Comparison of ENCODE assay signal across 17 cellular contexts in genomic region chr2:129299338-129299737, GRCh38.
DNase-seq lines count a peak whose midpoint lies in the region; ATAC-seq and TF ChIP-seq lines count a peak whose summit lies in the region.
"Had no signal": no experiment of that assay in that cellular context is flagged by ENCODE, and none has a peak within 500 bp of the region (broad histone marks: within the 10 kb centered on the region; RNA-seq: fewer than 3 reads in every experiment).

No MANE protein-coding gene starts in this region.

- H3K79me2 ChIP-seq in GM23338 (replicated peaks; ENCODE audit: insufficient read depth), result no peaks in the 10 kb centered on the region

- H3K27ac ChIP-seq in GM23338 (ENCODE audit: low read depth) (no peak overlapping the region), tibial artery (peak overlapping the region; percentile 70 to 79)
- H3K27ac ChIP-seq: 22Rv1; A549; BLaER1 treated with 17β-estradiol and CSF1 and Interleukin-3, amounts not matched to agents 10 nM and 100 nM; C4-2B had no signal

- no peaks in the 10 kb centered on the region; the same call in 2 of the 3 replicates for H3K4me1 Mint-ChIP-seq in GM23338
- no peaks in the 10 kb centered on the region for H3K4me1 Mint-ChIP-seq in stimulated activated effector memory CD8-positive, alpha-beta T cell treated with anti-CD3 and anti-CD28 coated beads, Interleukin-12 subunit alpha, Interleukin-12 subunit beta, amount 100 ng/mL, for 72 hours
- H3K4me1 Mint-ChIP-seq: B cell had no signal

- H3K4me1 ChIP-seq in GM23338 (ENCODE audit: insufficient read depth), result no peaks in the 10 kb centered on the region
- H3K4me1 ChIP-seq in tibial artery, result peaks cover 0 to 61% (median 47%) of the 10 kb centered on the region in 4 donors
- H3K4me1 ChIP-seq: A549, Caco-2 had no signal

- H4K20me1 ChIP-seq in GM23338 (replicated peaks; ENCODE audit: insufficient read depth), result no peaks in the 10 kb centered on the region
- H4K20me1 ChIP-seq: BLaER1 treated with 17β-estradiol and CSF1 and Interleukin-3, amounts not matched to agents 10 nM and 100 nM had no signal

- peaks cover 2% of the 10 kb centered on the region for H3K27me3 Mint-ChIP-seq in GM23338 (ENCODE audit: insufficient read depth, low read depth, poor library complexity)

- H3K27ac Mint-ChIP-seq in GM23338, result no peak overlapping the region
- no peak overlapping the region for H3K27ac Mint-ChIP-seq in stimulated activated effector memory CD8-positive, alpha-beta T cell treated with anti-CD3 and anti-CD28 coated beads, Interleukin-12 subunit alpha, Interleukin-12 subunit beta, amount 100 ng/mL, for 72 hours
- H3K27ac Mint-ChIP-seq: B cell; CD4-positive, alpha-beta T cell; CD8-positive, alpha-beta T cell had no signal

- H2AFZ ChIP-seq in GM23338, result no peak overlapping the region

- ATAC-seq in GM23338 (no peak; the same call in 2 of the 3 replicates), left lobe of liver (no peak), HG02852 (IDR thresholded peaks at IDR 0.05; ENCODE audit: unreplicated experiment) (no peak)
- ATAC-seq in stimulated activated effector memory CD8-positive, alpha-beta T cell treated with anti-CD3 and anti-CD28 coated beads, Interleukin-12 subunit alpha, Interleukin-12 subunit beta, amount 100 ng/mL, for 72 hours, result peak; percentile 17
- ATAC-seq: A549; CD8-positive, alpha-beta T cell had no signal

- no peaks in the 10 kb centered on the region for H3K9me3 ChIP-seq in tibial artery
- H3K9me3 ChIP-seq: A549, Caco-2 had no signal

- no peaks in the 10 kb centered on the region for H3F3A ChIP-seq in GM23338 (replicated peaks; ENCODE audit: low read depth)

- H3K9me2 ChIP-seq in GM23338 (ENCODE audit: insufficient read depth), result no peaks in the 10 kb centered on the region

- H3K4me3 ChIP-seq in GM23338, result no peak overlapping the region
- no peak overlapping the region for H3K4me3 ChIP-seq in tibial artery
- H3K4me3 ChIP-seq: A549; BLaER1 treated with 17β-estradiol and CSF1 and Interleukin-3, amounts not matched to agents 10 nM and 100 nM had no signal

- H3K4me2 ChIP-seq in GM23338, result no peak overlapping the region
- H3K4me2 ChIP-seq: A549; BLaER1 treated with 17β-estradiol and CSF1 and Interleukin-3, amounts not matched to agents 10 nM and 100 nM had no signal

- H3K36me3 ChIP-seq in GM23338 (ENCODE audit: insufficient read depth) (peaks cover 1% of the 10 kb centered on the region; the same call in 1 of the 2 replicates), tibial artery (no peaks in the 10 kb centered on the region)
- H3K36me3 ChIP-seq: BLaER1 treated with 17β-estradiol and CSF1 and Interleukin-3, amounts not matched to agents 10 nM and 100 nM had no signal

- H3K27me3 ChIP-seq in GM23338 (ENCODE audit: insufficient read depth) (no peaks in the 10 kb centered on the region), tibial artery (no peaks in the 10 kb centered on the region)
- H3K27me3 ChIP-seq: BLaER1 treated with 17β-estradiol and CSF1 and Interleukin-3, amounts not matched to agents 10 nM and 100 nM had no signal

- no peak overlapping the region for H3K4me3 Mint-ChIP-seq in GM23338
- no peak overlapping the region for H3K4me3 Mint-ChIP-seq in stimulated activated effector memory CD8-positive, alpha-beta T cell treated with anti-CD3 and anti-CD28 coated beads, Interleukin-12 subunit alpha, Interleukin-12 subunit beta, amount 100 ng/mL, for 72 hours
- H3K4me3 Mint-ChIP-seq: B cell; CD4-positive, alpha-beta T cell; CD8-positive, alpha-beta T cell had no signal

- intact Hi-C loops in tibial artery (cut with DNase I; ENCODE audit: low total_unique reads), result no loop called here

- DNase-seq in GM23338 (ENCODE audit: low spot score), result peak; percentile 4
- DNase-seq in stimulated activated effector memory CD8-positive, alpha-beta T cell treated with anti-CD3 and anti-CD28 coated beads, Interleukin-12 subunit alpha, Interleukin-12 subunit beta, amount 100 ng/mL, for 72 hours (ENCODE audit: low spot score in 2 of 2), result no peak
- no peak for DNase-seq in tibial artery
- DNase-seq in left lobe of liver (ENCODE audit: low spot score), result no peak
- DNase-seq: AML-193; Caco-2; Calu3; CD4-positive, alpha-beta T cell; CD8-positive, alpha-beta T cell; DMS79 treated with DMSO at 0.1 percent for 48 hours; GF-D8 had no signal

- TF ChIP-seq CTCF in GM23338 (conservative IDR thresholded peaks at IDR 0.05; ENCODE audit: low read depth in 2 of 2) (no peak), tibial artery (IDR thresholded peaks at IDR 0.05) (no peak)

- H3K9me3 Mint-ChIP-seq in GM23338, result peaks cover 1% of the 10 kb centered on the region; the same call in 1 of the 3 replicates
- peaks cover 3% of the 10 kb centered on the region for H3K9me3 Mint-ChIP-seq in stimulated activated effector memory CD8-positive, alpha-beta T cell treated with anti-CD3 and anti-CD28 coated beads, Interleukin-12 subunit alpha, Interleukin-12 subunit beta, amount 100 ng/mL, for 72 hours

- H3K36me3 Mint-ChIP-seq in GM23338 (ENCODE audit: low read depth), result no peaks in the 10 kb centered on the region
- H3K36me3 Mint-ChIP-seq in stimulated activated effector memory CD8-positive, alpha-beta T cell treated with anti-CD3 and anti-CD28 coated beads, Interleukin-12 subunit alpha, Interleukin-12 subunit beta, amount 100 ng/mL, for 72 hours, result no peaks in the 10 kb centered on the region
- H3K36me3 Mint-ChIP-seq: CD8-positive, alpha-beta T cell had no signal

TF ChIP-seq in GM23338, 12 proteins besides CTCF, POLR2A, EP300 and RAD21 (continues in another document):
- no peak for TF ChIP-seq POLR2AphosphoS5 (IDR thresholded peaks at IDR 0.05; ENCODE audit: low read depth)
- no peak for TF ChIP-seq REST (IDR thresholded peaks at IDR 0.05; ENCODE audit: unreplicated experiment)
- no peak for TF ChIP-seq STAT1 (IDR thresholded peaks at IDR 0.05; ENCODE audit: unreplicated experiment)
- no peak for TF ChIP-seq EZH2phosphoT487 (IDR thresholded peaks at IDR 0.05; ENCODE audit: unreplicated experiment)
